ENCODE assay signal across 26 cellular contexts in the genomic region with DNA sequence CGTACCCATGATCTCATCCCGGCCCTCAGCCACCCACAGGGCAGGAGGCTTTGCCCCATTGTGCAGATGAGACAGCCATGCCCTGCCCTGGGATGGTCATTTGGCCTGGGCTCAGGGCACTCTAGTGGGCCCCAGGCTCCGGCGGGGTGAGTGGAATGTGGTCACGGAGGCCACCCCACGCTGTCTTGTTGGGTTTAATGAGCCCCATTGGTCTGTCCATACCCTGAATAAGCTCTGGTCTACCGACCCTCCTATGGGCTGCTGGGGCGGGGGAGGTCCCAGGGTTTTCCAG. TPM values are rescaled to one million over a fixed set of nuclear protein-coding genes. Genes with fewer than 3 reads are reported as not detected.
A peak's percentile ranks its signal among the peaks of the same experiment; 100 is the strongest.
DNase-seq lines count a peak whose midpoint lies in the region; TF ChIP-seq lines count a peak whose summit lies in the region.
"Had no signal": no experiment of that assay in that cellular context is flagged by ENCODE, and none has a peak within 500 bp of the region (broad histone marks: within the 10 kb centered on the region; RNA-seq: fewer than 3 reads in every experiment).

No MANE protein-coding gene starts in this region.

- DNase-seq in SJSA1 (ENCODE audit: low read depth in 1 of 2, low spot score in 2 of 2), result peak in 1 of 2 experiments; percentile 40
- DNase-seq in esophagus squamous epithelium (lab: John Stamatoyannopoulos, UW), result no peak
- no peak for DNase-seq in suprapubic skin (ENCODE audit: low spot score in 2 of 2)
- DNase-seq in CD8-positive, alpha-beta memory T cell, result no peak
- DNase-seq in activated effector memory CD4-positive, alpha-beta T cell treated with anti-CD3 and anti-CD28 coated beads, Interleukin-2, amount 50 U/mL, for 16 hours, result no peak
- DNase-seq in NCI-H446 (lab: John Stamatoyannopoulos, UW), result no peak
- DNase-seq in NOMO-1 treated with dmso at 0.1 percent for 144 hours (lab: John Stamatoyannopoulos, UW; ENCODE audit: unreplicated experiment), result no peak
- DNase-seq: activated CD4-positive, alpha-beta T cell treated with anti-CD3 and anti-CD28 coated beads, Interleukin-2, amount 50 U/mL, for 4 hours; activated CD8-positive, alpha-beta memory T cell treated with anti-CD3 and anti-CD28 coated beads, Interleukin-2, amount 50 U/mL, for 4 hours; activated naive CD8-positive, alpha-beta T cell treated with anti-CD3 and anti-CD28 coated beads, Interleukin-2, amount 50 U/mL, for 24 hours; DMS 273 treated with DMSO at 0.1 percent for 48 hours; HFFc6; immature natural killer cell; midbrain; naive thymus-derived CD8-positive, alpha-beta T cell; NCI-H187 treated with DMSO at 0.1 percent for 48 hours; stimulated activated CD4-positive, alpha-beta T cell treated with anti-CD3 and anti-CD28 coated beads, Interleukin-15, amount 100 ng/mL, for 24 hours; thyroid gland had no signal

- H3K36me3 ChIP-seq in HUES48 (ENCODE audit: control insufficient read depth, insufficient read depth, low read length) (no peaks in the 10 kb centered on the region), SJSA1 (no peaks in the 10 kb centered on the region), esophagus squamous epithelium (no peaks in the 10 kb centered on the region), suprapubic skin (no peaks in the 10 kb centered on the region)
- no peaks in the 10 kb centered on the region for H3K36me3 ChIP-seq in CD8-positive, alpha-beta memory T cell (ENCODE audit: insufficient read depth, low read length)
- H3K36me3 ChIP-seq: left lung, ovary, right atrium auricular region, thyroid gland had no signal

- H3K4me1 Mint-ChIP-seq in CD8-positive, alpha-beta memory T cell, result peaks cover 11 to 16% (median 16%) of the 10 kb centered on the region in 3 donors

- peaks cover 38% of the 10 kb centered on the region for H3K4me1 ChIP-seq in HUES48 (ENCODE audit: control insufficient read depth, insufficient read depth, low read length)
- H3K4me1 ChIP-seq in SJSA1 (replicated peaks), result peaks cover 61% of the 10 kb centered on the region
- H3K4me1 ChIP-seq in esophagus squamous epithelium, result peaks cover 37 to 78% (median 46%) of the 10 kb centered on the region in 3 donors
- H3K4me1 ChIP-seq in suprapubic skin, result peaks cover 40% of the 10 kb centered on the region
- H3K4me1 ChIP-seq in CD8-positive, alpha-beta memory T cell (ENCODE audit: insufficient read depth, low read length), result peaks cover 13% of the 10 kb centered on the region

- H3K9me3 ChIP-seq in HUES48 (ENCODE audit: control insufficient read depth, insufficient read depth, low read length) (no peaks in the 10 kb centered on the region), SJSA1 (replicated peaks) (no peaks in the 10 kb centered on the region), esophagus squamous epithelium (no peaks in the 10 kb centered on the region), suprapubic skin (no peaks in the 10 kb centered on the region)
- no peaks in the 10 kb centered on the region for H3K9me3 ChIP-seq in CD8-positive, alpha-beta memory T cell (ENCODE audit: low read length)
- H3K9me3 ChIP-seq: left lung, ovary, right atrium auricular region, thyroid gland had no signal

- intact Hi-C loops in esophagus squamous epithelium (cut with DNase I), result loop anchor here (2.0 to 10.0 kb wide), 2 partner anchors 115 to 149 kb away; partner anchors contain the start of gene PIM1

- WGBS in esophagus squamous epithelium, 2 donors, result no CpG with 5 or more reads among the region's 8 CpGs
- no CpG with 5 or more reads among the region's 8 CpGs for WGBS in suprapubic skin

- peak overlapping the region in 1 of 7 donors; percentile 18 for H3K4me3 Mint-ChIP-seq in CD8-positive, alpha-beta memory T cell
- H3K4me3 Mint-ChIP-seq: activated naive CD8-positive, alpha-beta T cell treated with anti-CD3 and anti-CD28 coated beads, Interleukin-2, amount 50 U/mL, for 24 hours; HFFc6; immature natural killer cell; naive thymus-derived CD8-positive, alpha-beta T cell; stimulated activated naive CD8-positive, alpha-beta T cell treated with anti-CD3 and anti-CD28 coated beads, Interleukin-15, Interleukin-2, amounts not matched to agents 100 ng/mL and 50 ng/mL, for 24 hours had no signal

- TF ChIP-seq EP300 in suprapubic skin (IDR thresholded peaks at IDR 0.05), result no peak

- H3K27ac Mint-ChIP-seq in CD8-positive, alpha-beta memory T cell, result no peak overlapping the region
- H3K27ac Mint-ChIP-seq: activated naive CD8-positive, alpha-beta T cell treated with anti-CD3 and anti-CD28 coated beads, Interleukin-2, amount 50 U/mL, for 24 hours; activated T-helper 2 cell treated with anti-CD3 and anti-CD28 coated beads, Interferon-gamma antibody, Interleukin-2, Interleukin-4, amounts not matched to agents 10 μg/mL and 5 μg/mL and 100 μg/mL, durations not matched to agents 14 hours and 24 hours and 36 hours; HFFc6; stimulated activated naive CD8-positive, alpha-beta T cell treated with anti-CD3 and anti-CD28 coated beads, Interleukin-15, Interleukin-2, amounts not matched to agents 100 ng/mL and 50 ng/mL, for 24 hours had no signal

- TF ChIP-seq CTCF in esophagus squamous epithelium (IDR thresholded peaks at IDR 0.05), result no peak
- no peak for TF ChIP-seq CTCF in suprapubic skin (IDR thresholded peaks at IDR 0.05)

- H3K27me3 Mint-ChIP-seq in CD8-positive, alpha-beta memory T cell, result no peaks in the 10 kb centered on the region
- H3K27me3 Mint-ChIP-seq: activated naive CD8-positive, alpha-beta T cell treated with anti-CD3 and anti-CD28 coated beads, Interleukin-2, amount 50 U/mL, for 24 hours; naive thymus-derived CD8-positive, alpha-beta T cell; stimulated activated naive CD8-positive, alpha-beta T cell treated with anti-CD3 and anti-CD28 coated beads, Interleukin-15, Interleukin-2, amounts not matched to agents 100 ng/mL and 50 ng/mL, for 24 hours had no signal

- H3K9me3 Mint-ChIP-seq in CD8-positive, alpha-beta memory T cell, result no peaks in the 10 kb centered on the region
- H3K9me3 Mint-ChIP-seq: activated naive CD8-positive, alpha-beta T cell treated with anti-CD3 and anti-CD28 coated beads, Interleukin-2, amount 50 U/mL, for 24 hours; activated T-helper 2 cell treated with anti-CD3 and anti-CD28 coated beads, Interferon-gamma antibody, Interleukin-2, Interleukin-4, amounts not matched to agents 10 μg/mL and 5 μg/mL and 100 μg/mL, durations not matched to agents 14 hours and 24 hours and 36 hours; HFFc6; immature natural killer cell; naive thymus-derived CD8-positive, alpha-beta T cell; stimulated activated naive CD8-positive, alpha-beta T cell treated with anti-CD3 and anti-CD28 coated beads, Interleukin-15, Interleukin-2, amounts not matched to agents 100 ng/mL and 50 ng/mL, for 24 hours had no signal

- no peak overlapping the region for H3K9ac ChIP-seq in HUES48 (ENCODE audit: low read depth, low read length)

- POLR2A ChIA-PET in CD8-positive, alpha-beta memory T cell (lab: Charles Lee), result no interaction called here

- H3K4me3 ChIP-seq in HUES48 (ENCODE audit: low read depth, low read length), result no peak overlapping the region
- H3K4me3 ChIP-seq in SJSA1, result no peak overlapping the region
- peak overlapping the region in 1 of 4 donors; percentile 6 for H3K4me3 ChIP-seq in esophagus squamous epithelium
- H3K4me3 ChIP-seq in suprapubic skin, result no peak overlapping the region
- H3K4me3 ChIP-seq in CD8-positive, alpha-beta memory T cell (ENCODE audit: low read length), result no peak overlapping the region
- H3K4me3 ChIP-seq: hepatocyte, left lung, ovary, right atrium auricular region, thyroid gland had no signal

- TF ChIP-seq POLR2A in esophagus squamous epithelium (IDR thresholded peaks at IDR 0.05), result no peak
- TF ChIP-seq POLR2A in suprapubic skin (IDR thresholded peaks at IDR 0.05), result no peak

- no peaks in the 10 kb centered on the region for H3K36me3 Mint-ChIP-seq in CD8-positive, alpha-beta memory T cell
- H3K36me3 Mint-ChIP-seq: naive thymus-derived CD8-positive, alpha-beta T cell had no signal

- H3K27me3 ChIP-seq in HUES48 (ENCODE audit: control insufficient read depth, insufficient read depth, low read length) (no peaks in the 10 kb centered on the region), SJSA1 (replicated peaks) (no peaks in the 10 kb centered on the region), esophagus squamous epithelium (no peaks in the 10 kb centered on the region), suprapubic skin (no peaks in the 10 kb centered on the region)
- no peaks in the 10 kb centered on the region for H3K27me3 ChIP-seq in CD8-positive, alpha-beta memory T cell (ENCODE audit: insufficient read depth, low read length, poor library complexity, severe bottlenecking)
- H3K27me3 ChIP-seq: hepatocyte, left lung, ovary, right atrium auricular region, thyroid gland had no signal

- CTCF ChIA-PET in CD8-positive, alpha-beta memory T cell (lab: Charles Lee), result interaction anchor here (1.5 kb wide), 2 partner anchors 38 to 115 kb away, joined by 5 to 6 read pairs; no protein-coding TSS in a partner anchor

- peak overlapping the region; percentile 61 for H3K27ac ChIP-seq in HUES48 (ENCODE audit: low read depth, low read length)
- H3K27ac ChIP-seq in SJSA1, result peak overlapping the region; percentile 23; the same call in 1 of the 2 replicates
- peak overlapping the region; percentile 75 to 91 (median 86) for H3K27ac ChIP-seq in esophagus squamous epithelium
- peak overlapping the region; percentile 81 for H3K27ac ChIP-seq in suprapubic skin
- no peak overlapping the region for H3K27ac ChIP-seq in CD8-positive, alpha-beta memory T cell (ENCODE audit: low read depth, low read length)
- H3K27ac ChIP-seq: left lung, ovary, right atrium auricular region, thyroid gland had no signal

RNA-seq across cellular contexts. Expression of gene FGD2, which starts 50.6 kb away (rescaled TPM):
- total RNA-seq in SJSA1 (2014; rRNA removed; shearing (Covaris generic)), result not detected in 2 replicates
- total RNA-seq in esophagus squamous epithelium, result 10 to 100 TPM in 1 of 4 donors, 1 to 10 TPM in 3; 2.6 to 13.4 (median 5.3) TPM
- total RNA-seq in suprapubic skin, result 10 to 100 TPM in 1 of 4 donors, 1 to 10 TPM in 3; 2.4 to 13.6 (median 4.6) TPM
- total RNA-seq in CD8-positive, alpha-beta memory T cell, result 1 to 10 TPM; 1.2 to 1.3 TPM
- polyA plus RNA-seq in CD8-positive, alpha-beta memory T cell, result 0.53 TPM
- total RNA-seq: epithelial cell of proximal tubule, HFFc6 had no signal
